1 cellular context compared by ENCODE assay signal in genomic region chr5:36383942-36384341, GRCh38.
TF ChIP-seq lines count a peak whose summit lies in the region.

No MANE protein-coding gene starts in this region.

TF ChIP-seq in H1, 55 proteins besides CTCF, POLR2A, EP300 and RAD21 (continued from another document):
- no peak for TF ChIP-seq CTBP2 (IDR thresholded peaks at IDR 0.05; ENCODE audit: borderline replicate concordance, insufficient read depth, insufficient read length, low read length)
